Comparison of ENCODE assay signal across 27 cellular contexts in the genomic region with DNA sequence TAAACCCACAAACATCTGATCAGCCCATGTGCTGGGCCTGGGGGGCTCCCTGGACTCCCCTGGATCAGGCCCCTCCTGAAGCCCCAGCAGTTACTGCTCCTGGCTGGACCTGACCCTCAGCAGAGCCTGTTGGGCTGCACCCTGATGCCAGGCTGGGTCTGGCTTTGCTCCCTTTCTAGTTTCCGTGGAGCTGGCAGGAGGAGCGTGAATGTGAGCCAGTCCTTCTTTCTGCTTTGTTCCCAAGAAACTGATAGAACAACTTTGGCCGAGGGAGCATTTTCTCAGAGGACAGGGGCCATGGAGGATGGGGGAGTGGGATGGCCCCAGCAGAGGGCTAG.
DNase-seq lines count a peak whose midpoint lies in the region.
"Had no signal": no experiment of that assay in that cellular context is flagged by ENCODE, and none has a peak within 500 bp of the region (broad histone marks: within the 10 kb centered on the region; RNA-seq: fewer than 3 reads in every experiment).

No MANE protein-coding gene starts in this region.

- H3K9me3 ChIP-seq in BLaER1 treated with 17β-estradiol and CSF1 and Interleukin-3, amounts not matched to agents 10 nM and 100 nM (replicated peaks in 1 of 11), result no peaks in the 10 kb centered on the region
- H3K9me3 ChIP-seq: pancreas had no signal

- no peak overlapping the region for H3K4me3 ChIP-seq in BLaER1 treated with 17β-estradiol and CSF1 and Interleukin-3, amounts not matched to agents 10 nM and 100 nM
- H3K4me3 ChIP-seq: cardiac muscle cell, GM12878, pancreas had no signal

- H3K4me2 ChIP-seq in BLaER1 treated with 17β-estradiol and CSF1 and Interleukin-3, amounts not matched to agents 10 nM and 100 nM, result peak overlapping the region in 2 of 11 experiments; percentile 55 to 56; a peak in 2 of 22 replicates

- peak overlapping the region in 7 of 11 experiments; percentile 5 to 36 (median 23); a peak in 4 of 22 replicates for H3K9ac ChIP-seq in BLaER1 treated with 17β-estradiol and CSF1 and Interleukin-3, amounts not matched to agents 10 nM and 100 nM

- H3K36me3 ChIP-seq in BLaER1 treated with 17β-estradiol and CSF1 and Interleukin-3, amounts not matched to agents 10 nM and 100 nM, result peaks cover 86 to 100% (median 100%) of the 10 kb centered on the region in 11 experiments
- H3K36me3 ChIP-seq: pancreas had no signal

- H3K27me3 ChIP-seq in BLaER1 treated with 17β-estradiol and CSF1 and Interleukin-3, amounts not matched to agents 10 nM and 100 nM, result no peaks in the 10 kb centered on the region
- H3K27me3 ChIP-seq: cardiac muscle cell, pancreas had no signal

- peaks cover 31 to 54% (median 45%) of the 10 kb centered on the region in 10 experiments for H3K4me1 ChIP-seq in BLaER1 treated with 17β-estradiol and CSF1 and Interleukin-3, amounts not matched to agents 10 nM and 100 nM

- peaks cover 7 to 85% (median 30%) of the 10 kb centered on the region in 11 experiments; a peak in 17 of 22 replicates for H4K20me1 ChIP-seq in BLaER1 treated with 17β-estradiol and CSF1 and Interleukin-3, amounts not matched to agents 10 nM and 100 nM

- peak overlapping the region in 3 of 11 experiments; percentile 4 to 31 (median 8); a peak in 3 of 22 replicates for H3K27ac ChIP-seq in BLaER1 treated with 17β-estradiol and CSF1 and Interleukin-3, amounts not matched to agents 10 nM and 100 nM
- H3K27ac ChIP-seq in temporal lobe (ENCODE audit: low read depth, low read length), result peak overlapping the region; percentile 71
- H3K27ac ChIP-seq: cardiac muscle cell, pancreas had no signal

- DNase-seq in anterior cingulate cortex (lab: John Stamatoyannopoulos, UW) (peak in 34 of 58 donors; percentile 16 to 78 (median 38)), medulla oblongata (ENCODE audit: extremely low spot score) (peak; percentile 50), cerebellum (ENCODE audit: low spot score) (no peak), GM19238 (ENCODE audit: insufficient read length, low spot score) (no peak)
- DNase-seq in NK-92 treated with Interleukin-12 subunit alpha and Interleukin-12 subunit beta, amount 100 ng/mL, for 24 hours (lab: John Stamatoyannopoulos, UW), result no peak
- DNase-seq: activated CD4-positive, alpha-beta T cell treated with anti-CD3 and anti-CD28 coated beads for 4 hours; activated CD8-positive, alpha-beta memory T cell treated with anti-CD3 and anti-CD28 coated beads, Interleukin-2, amount 10 ng/mL, durations not matched to agents 7 days and 5 days; activated naive CD8-positive, alpha-beta T cell treated with anti-CD3 and anti-CD28 coated beads, Interleukin-2, amount 50 U/mL, for 24 hours; CD4-positive, CD25-positive, alpha-beta regulatory T cell; DMS153; effector CD4-positive, alpha-beta T cell; H9; kidney glomerular epithelial cell; MM.1S; naive thymus-derived CD8-positive, alpha-beta T cell; NCI-H1694; NCI-H526 treated with DMSO at 0.1 percent for 48 hours; SHP77; small intestine; stimulated activated CD4-positive, alpha-beta T cell treated with anti-CD3 and anti-CD28 coated beads, Interleukin-4, amount 100 ng/mL, for 1 hour; stimulated activated naive CD8-positive, alpha-beta T cell treated with anti-CD3 and anti-CD28 coated beads, Interleukin-15, Interleukin-2, amounts not matched to agents 100 U/mL and 50 U/mL, for 24 hours; T-cell had no signal

Comparison
In these comparisons a context has a peak if more than half of its experiments do, and no peak if none do; other contexts are left out.
1. DNase-seq: peak in anterior cingulate cortex (34 of 58) and medulla oblongata (single experiment); none in cerebellum (single experiment), NK-92 treated with Interleukin-12 subunit alpha and Interleukin-12 subunit beta, amount 100 ng/mL, for 24 hours (single experiment) and GM19238 (single experiment).